In genomic region chr19:50332264-50333038, GRCh38 we compare ENCODE assay signal across 11 cellular contexts. TPM values are rescaled to one million over a fixed set of nuclear protein-coding genes. Genes with fewer than 3 reads are reported as not detected.
DNase-seq lines count a peak whose midpoint lies in the region; ATAC-seq and TF ChIP-seq lines count a peak whose summit lies in the region.
"Had no signal": no experiment of that assay in that cellular context is flagged by ENCODE, and none has a peak within 500 bp of the region (broad histone marks: within the 10 kb centered on the region; RNA-seq: fewer than 3 reads in every experiment).

No MANE protein-coding gene starts in this region.

- H3K4me1 ChIP-seq in Peyer's patch (peaks cover 0 to 46% (median 16%) of the 10 kb centered on the region in 4 donors), iPS-20b (ENCODE audit: insufficient read depth, low read length) (no peaks in the 10 kb centered on the region), stomach (peaks cover 22 to 61% (median 52%) of the 10 kb centered on the region in 4 donors)
- H3K4me1 ChIP-seq: BE2C had no signal

- peaks cover 61% of the 10 kb centered on the region for H3K4me1 Mint-ChIP-seq in activated CD4-positive, alpha-beta T cell treated with anti-CD3 and anti-CD28 coated beads, Interleukin-2, amount 10 ng/mL, durations not matched to agents 24 days and 14 days

- TF ChIP-seq CTCF in Peyer's patch (IDR thresholded peaks at IDR 0.05) (no peak), stomach (IDR thresholded peaks at IDR 0.05) (no peak)

- H3K27me3 ChIP-seq in Peyer's patch (peaks cover 0 to 30% of the 10 kb centered on the region in 2 donors), iPS-20b (ENCODE audit: insufficient read depth, low read length) (peaks cover 5% of the 10 kb centered on the region), stomach (peaks cover 10 to 76% (median 74%) of the 10 kb centered on the region in 3 donors), MG63 (peaks cover 33% of the 10 kb centered on the region)
- H3K27me3 ChIP-seq: BE2C had no signal

- TF ChIP-seq EP300 in stomach (IDR thresholded peaks at IDR 0.05): no peak

- no peak for ATAC-seq in HG03097 (IDR thresholded peaks at IDR 0.05; ENCODE audit: low FRiP score, unreplicated experiment)

- peak overlapping the region in 3 of 4 donors; percentile 24 to 46 (median 46) for H3K4me3 ChIP-seq in Peyer's patch
- peak overlapping the region; percentile 67 for H3K4me3 ChIP-seq in iPS-20b (ENCODE audit: low read length)
- peak overlapping the region; percentile 40 to 53 (median 47) for H3K4me3 ChIP-seq in stomach
- H3K4me3 ChIP-seq in MG63: no peak overlapping the region

- 9 to 16% (median 10%) methylated on average over 19 of the region's 19 CpGs for WGBS in stomach, 5 donors

- H3K27ac ChIP-seq in Peyer's patch: peak overlapping the region; percentile 7 to 79 (median 42)
- no peak overlapping the region for H3K27ac ChIP-seq in iPS-20b (ENCODE audit: low read length)
- peak overlapping the region in 3 of 5 donors; percentile 45 to 81 (median 71) for H3K27ac ChIP-seq in stomach
- H3K27ac ChIP-seq: SK-N-MC had no signal

- no peak overlapping the region for H3K9ac ChIP-seq in iPS-20b (ENCODE audit: low read depth, low read length)

- H3K27ac Mint-ChIP-seq in activated CD4-positive, alpha-beta T cell treated with anti-CD3 and anti-CD28 coated beads, Interleukin-2, amount 10 ng/mL, durations not matched to agents 24 days and 14 days: peak overlapping the region; percentile 97

- peaks cover 11% of the 10 kb centered on the region for H3K9me3 Mint-ChIP-seq in activated CD4-positive, alpha-beta T cell treated with anti-CD3 and anti-CD28 coated beads, Interleukin-2, amount 10 ng/mL, durations not matched to agents 24 days and 14 days

- H3K36me3 Mint-ChIP-seq in activated CD4-positive, alpha-beta T cell treated with anti-CD3 and anti-CD28 coated beads, Interleukin-2, amount 10 ng/mL, durations not matched to agents 24 days and 14 days (ENCODE audit: low read depth): peaks cover 21% of the 10 kb centered on the region

- TF ChIP-seq POLR2A in Peyer's patch (IDR thresholded peaks at IDR 0.05) (no peak), stomach (IDR thresholded peaks at IDR 0.05) (no peak)

- H3K9me3 ChIP-seq in Peyer's patch (no peaks in the 10 kb centered on the region), iPS-20b (ENCODE audit: insufficient read depth, low read depth, low read length) (peaks cover 52% of the 10 kb centered on the region), stomach (peaks cover 0 to 5% (median 0%) of the 10 kb centered on the region in 4 donors), MG63 (no peaks in the 10 kb centered on the region)
- H3K9me3 ChIP-seq: BE2C had no signal

- H3K4me3 Mint-ChIP-seq in activated CD4-positive, alpha-beta T cell treated with anti-CD3 and anti-CD28 coated beads, Interleukin-2, amount 10 ng/mL, durations not matched to agents 24 days and 14 days: peak overlapping the region; percentile 83

- CTCF ChIA-PET in HEK293T (lab: Yijun Ruan, JAX): no interaction called here

- H3K36me3 ChIP-seq in Peyer's patch (no peaks in the 10 kb centered on the region), iPS-20b (ENCODE audit: insufficient read depth, low read depth, low read length) (no peaks in the 10 kb centered on the region), stomach (no peaks in the 10 kb centered on the region), MG63 (no peaks in the 10 kb centered on the region)
- H3K36me3 ChIP-seq: BE2C had no signal

- POLR2A ChIA-PET in HEK293T (lab: Yijun Ruan, JAX): interaction anchor here (0.9 to 1.1 kb wide), 2 partner anchors 19 to 20 kb away, joined by 5 to 7 read pairs; no protein-coding TSS in a partner anchor

- intact Hi-C loops in activated CD4-positive, alpha-beta T cell treated with anti-CD3 and anti-CD28 coated beads, Interleukin-2, amount 10 ng/mL, durations not matched to agents 24 days and 14 days (cut with micrococcal nuclease): loop anchor here (1.0 kb wide), 2 partner anchors 15 to 179 kb away; partner anchors contain the start of gene JOSD2
- intact Hi-C loops in stomach (cut with DNase I; ENCODE audit: low total_unique reads): no loop called here

- DNase-seq in activated CD4-positive, alpha-beta T cell treated with anti-CD3 and anti-CD28 coated beads, Interleukin-2, amount 10 ng/mL, durations not matched to agents 24 days and 14 days: peak; percentile 68
- no peak for DNase-seq in activated CD4-positive, alpha-beta T cell treated with anti-CD3 and anti-CD28 coated beads, Interleukin-2, amount 50 U/mL, for 48 hours
- no peak for DNase-seq in Peyer's patch
- DNase-seq in stomach: no peak
- DNase-seq in MG63: no peak
- DNase-seq in HEK293T (ENCODE audit: extremely low spot score): no peak

- H3K27me3 Mint-ChIP-seq in activated CD4-positive, alpha-beta T cell treated with anti-CD3 and anti-CD28 coated beads, Interleukin-2, amount 10 ng/mL, durations not matched to agents 24 days and 14 days: peaks cover 5% of the 10 kb centered on the region

TF ChIP-seq in HEK293T, 16 proteins besides CTCF, POLR2A, EP300 and RAD21:
- TF ChIP-seq ARNT (IDR thresholded peaks at IDR 0.05) (no peak), FOXK2 (IDR thresholded peaks at IDR 0.05) (no peak), BHLHE40 (IDR thresholded peaks at IDR 0.05; ENCODE audit: borderline replicate concordance) (no peak)

RNA-seq across cellular contexts. Expression of gene KCNC3, which starts 3.3 kb away (rescaled TPM):
- 20.3 TPM in 2 replicates for total RNA-seq in activated CD4-positive, alpha-beta T cell treated with anti-CD3 and anti-CD28 coated beads, Interleukin-2, amount 10 ng/mL, durations not matched to agents 24 days and 14 days
- 1 to 10 TPM in 2 of 4 donors, under 1 TPM in 2; 0.18 to 3.3 (median 1.1) TPM for total RNA-seq in Peyer's patch
- 1 to 10 TPM in 2 of 5 donors, under 1 TPM in 2, not detected in 1; 0.37 to 2.3 (median 0.95) TPM for total RNA-seq in stomach
- under 1 TPM in 2 of 3 donors, not detected in 1; 0.25 to 0.31 TPM for polyA plus RNA-seq in stomach
- total RNA-seq in MG63 (2014; rRNA removed; shearing (Covaris generic); ENCODE audit: low replicate concordance): not detected in 2 replicates

RNA-seq across cellular contexts. Expression of gene NAPSA, which starts 33.0 kb away (rescaled TPM):
- total RNA-seq in activated CD4-positive, alpha-beta T cell treated with anti-CD3 and anti-CD28 coated beads, Interleukin-2, amount 10 ng/mL, durations not matched to agents 24 days and 14 days: 13.6 and 18.0 TPM in 2 replicates
- total RNA-seq in Peyer's patch (10 to 100 TPM in 1 of 4 donors, 1 to 10 TPM in 3; 4.9 to 12.4 (median 8.2) TPM), stomach (10 to 100 TPM in 1 of 5 donors, 1 to 10 TPM in 1, under 1 TPM in 1, not detected in 2; 0.18 to 87.5 (median 1.2) TPM)
- 1 to 10 TPM in 2 of 3 donors, under 1 TPM in 1; 0.50 to 2.8 (median 2.6) TPM for polyA plus RNA-seq in stomach
- 1.5 TPM in 1 of 2 replicates, not detected in the other for total RNA-seq in MG63 (2014; rRNA removed; shearing (Covaris generic); ENCODE audit: low replicate concordance)
- total RNA-seq: endothelial cell of umbilical vein had no signal

RNA-seq across cellular contexts. Expression of gene NR1H2, which starts 43.8 kb away (rescaled TPM):
- total RNA-seq in activated CD4-positive, alpha-beta T cell treated with anti-CD3 and anti-CD28 coated beads, Interleukin-2, amount 10 ng/mL, durations not matched to agents 24 days and 14 days: 81.4 and 84.7 TPM in 2 replicates
- total RNA-seq in Peyer's patch (100 to 1,000 TPM in 2 of 4 donors, 10 to 100 TPM in 2; 76.7 to 102 (median 98.9) TPM), stomach (100 to 1,000 TPM in 3 of 5 donors, 10 to 100 TPM in 2; 47.4 to 241 (median 110) TPM)
- polyA plus RNA-seq in stomach: 10 to 100 TPM; 55.2 to 70.4 (median 60.5) TPM
- total RNA-seq in MG63 (2014; rRNA removed; shearing (Covaris generic); ENCODE audit: low replicate concordance): 113 and 173 TPM in 2 replicates

RNA-seq across cellular contexts. Expression of gene POLD1, which starts 51.7 kb away (rescaled TPM):
- total RNA-seq in activated CD4-positive, alpha-beta T cell treated with anti-CD3 and anti-CD28 coated beads, Interleukin-2, amount 10 ng/mL, durations not matched to agents 24 days and 14 days: 188 and 204 TPM in 2 replicates
- 10 to 100 TPM; 14.9 to 90.0 (median 27.3) TPM for total RNA-seq in Peyer's patch
- 10 to 100 TPM; 11.4 to 98.0 (median 17.9) TPM for total RNA-seq in stomach
- 10 to 100 TPM; 29.3 to 45.3 (median 35.2) TPM for polyA plus RNA-seq in stomach
- 44.1 and 117 TPM in 2 replicates for total RNA-seq in MG63 (2014; rRNA removed; shearing (Covaris generic); ENCODE audit: low replicate concordance)
